Comparison of ENCODE assay signal across 8 cellular contexts in the genomic region with DNA sequence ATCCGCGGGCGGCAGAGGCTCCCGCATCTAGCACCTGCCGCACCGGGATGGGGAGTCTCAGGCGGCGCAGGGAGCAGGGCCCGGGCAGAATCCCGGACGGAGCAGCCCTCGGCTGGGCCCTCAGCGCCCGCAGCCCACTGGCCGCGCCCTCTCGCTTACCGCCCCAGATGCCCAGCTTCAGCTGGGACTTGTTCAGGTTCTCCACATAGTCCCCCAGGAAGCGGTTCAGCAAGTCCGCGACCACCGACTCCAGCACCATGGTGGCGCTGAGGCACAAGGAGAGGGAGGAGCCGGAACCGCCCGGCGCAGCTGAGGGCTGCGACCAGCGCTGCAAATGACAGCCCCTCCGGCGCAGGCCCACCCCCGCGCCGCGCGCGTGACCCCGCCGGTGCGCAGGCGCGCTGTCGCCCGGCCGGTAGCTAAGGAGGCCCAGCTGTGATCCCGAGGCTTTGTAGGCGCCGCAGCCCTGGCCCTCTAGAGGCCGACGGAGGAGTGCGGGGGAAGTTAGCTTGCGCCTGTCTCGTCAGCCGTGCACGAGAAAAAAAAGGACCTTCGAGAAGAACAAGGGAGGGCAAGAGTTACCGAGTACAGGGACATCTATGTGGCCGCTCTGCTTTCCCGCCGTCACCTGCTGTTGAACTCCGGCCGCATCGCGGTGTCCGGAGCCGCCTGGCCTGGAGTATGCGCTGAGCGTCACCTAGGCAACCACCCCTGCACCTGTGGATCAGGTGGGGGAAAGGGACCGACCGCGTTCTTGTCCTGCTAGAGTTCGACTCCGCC. TPM values are rescaled to one million over a fixed set of nuclear protein-coding genes. Genes with fewer than 3 reads are reported as not detected.
DNase-seq lines count a peak whose midpoint lies in the region; ATAC-seq, FAIRE-seq and TF ChIP-seq lines count a peak whose summit lies in the region.

VPS13C (minus strand) TSS at position 332 of the 780 bp plus-strand sequence; CDS start at position 259, 73 bp downstream.

- FAIRE-seq in urothelium cell line (lab: Jason Lieb, UNC), result peak; percentile 58

- peak; percentile 94 for DNase-seq in GM13976 (ENCODE audit: low spot score)
- DNase-seq in NCI-H1436 treated with DMSO at 0.1 percent for 48 hours (lab: John Stamatoyannopoulos, UW), result peak; percentile 60
- peak; percentile 86 for DNase-seq in amniotic stem cell (lab: John Stamatoyannopoulos, UW)
- peak; percentile 93 for DNase-seq in left ventricle myocardium inferior
- DNase-seq in psoas muscle, result peak; percentile 94 to 97
- DNase-seq in urothelium cell line (ENCODE audit: low spot score), result peak; percentile 99

- H3K9me3 ChIP-seq in left ventricle myocardium inferior (replicated peaks) (no peaks in the 10 kb centered on the region), psoas muscle (no peaks in the 10 kb centered on the region)

- in situ Hi-C loops in GM13976 (cut with MboI; ENCODE audit: low sequenced_read_pairs, unreplicated experiment), result loop anchor here (10.0 kb wide), 1 partner anchor 186 kb away; no protein-coding TSS in a partner anchor

- intact Hi-C loops in T-helper 1 cell treated with Interleukin-12 subunit alpha and Interleukin-12 subunit beta and Interleukin-4 antibody, amounts not matched to agents 30 ng/mL and 1 ng/mL, for 36 hours (cut with micrococcal nuclease), result loop anchor here (5.0 kb wide), 3 partner anchors 173 to 1663 kb away; partner anchors contain the start of genes ANXA2 and TLN2
- intact Hi-C loops in left ventricle myocardium inferior (cut with micrococcal nuclease), result no loop called here
- intact Hi-C loops in psoas muscle (cut with DNase I), result loop anchor here (10.0 kb wide), 1 partner anchor 86 kb away; no protein-coding TSS in a partner anchor

- peak within 1 kb of the TSS; percentile 93 for H3K27ac ChIP-seq in left ventricle myocardium inferior (replicated peaks)
- peak within 1 kb of the TSS; percentile 96 for H3K27ac ChIP-seq in psoas muscle

- H3K4me1 ChIP-seq in left ventricle myocardium inferior (peaks cover 41% of the 10 kb centered on the region), psoas muscle (peaks cover 4% of the 10 kb centered on the region)

- peak; percentile 78 for TF ChIP-seq CTCF in GM13976 (IDR thresholded peaks at IDR 0.05; ENCODE audit: borderline replicate concordance, control extremely low read depth, extremely low read depth, insufficient read depth, missing control alignments)
- peak; percentile 89 for TF ChIP-seq CTCF in left ventricle myocardium inferior (IDR thresholded peaks at IDR 0.05; ENCODE audit: borderline replicate concordance)
- peak; percentile 77 for TF ChIP-seq CTCF in psoas muscle (IDR thresholded peaks at IDR 0.05)

- H3K4me3 ChIP-seq in left ventricle myocardium inferior, result peak within 1 kb of the TSS; percentile 92
- peak within 1 kb of the TSS; percentile 90 for H3K4me3 ChIP-seq in psoas muscle

- no peaks in the 10 kb centered on the region for H3K36me3 ChIP-seq in left ventricle myocardium inferior
- no peaks in the 10 kb centered on the region for H3K36me3 ChIP-seq in psoas muscle (ENCODE audit: insufficient read depth in 1 of 2, low read depth in 1 of 2)

- WGBS in psoas muscle, 3 donors, result 0% methylated on average over 60 to 73 of the region's 73 CpGs

- H3K27me3 ChIP-seq in left ventricle myocardium inferior (ENCODE audit: low read depth) (no peaks in the 10 kb centered on the region), psoas muscle (ENCODE audit: insufficient read depth in 3 of 3, low read length in 2 of 3) (no peaks in the 10 kb centered on the region)

- ATAC-seq in HG02852 (IDR thresholded peaks at IDR 0.05; ENCODE audit: unreplicated experiment) (peak; percentile 89), psoas muscle (peak; percentile 98 to 99 (median 99))

RNA-seq across cellular contexts. Expression of gene VPS13C, which starts in this region (rescaled TPM):
- 94.1 and 100 TPM in 2 replicates for total RNA-seq in T-helper 1 cell treated with Interleukin-12 subunit alpha and Interleukin-12 subunit beta and Interleukin-4 antibody, amounts not matched to agents 30 ng/mL and 1 ng/mL, for 36 hours
- total RNA-seq in left ventricle myocardium inferior (32.9 TPM), psoas muscle (10 to 100 TPM; 24.8 to 34.1 (median 30.6) TPM)
- polyA plus RNA-seq in psoas muscle, result 1 to 10 TPM; 7.1 to 9.8 (median 8.0) TPM

Comparison
In these comparisons a context has a peak if more than half of its experiments do, and no peak if none do; other contexts are left out.
1. Peak in every context shown above with its lines: DNase-seq, ATAC-seq, H3K4me3 ChIP-seq and H3K27ac ChIP-seq.